16 cellular contexts compared by ENCODE assay signal in the genomic region with DNA sequence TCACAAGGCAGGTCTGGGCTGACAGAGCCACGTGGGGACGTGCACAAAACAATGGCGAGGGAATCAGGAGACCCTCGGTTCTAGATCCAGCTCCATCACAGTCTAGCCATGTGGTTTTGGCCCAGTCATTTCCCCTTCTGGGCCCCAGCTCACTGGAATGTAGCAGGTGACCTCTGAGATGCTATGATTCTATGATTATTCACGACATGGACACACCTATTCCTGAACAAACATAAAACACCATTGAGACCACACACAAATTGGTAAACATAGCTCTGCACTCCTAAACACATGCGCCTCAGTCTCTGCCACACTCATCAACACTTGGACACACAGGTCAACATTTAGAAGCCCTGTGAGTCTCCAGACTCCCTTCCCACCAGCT. TPM values are rescaled to one million over a fixed set of nuclear protein-coding genes. Genes with fewer than 3 reads are reported as not detected.
"Had no signal": no experiment of that assay in that cellular context is flagged by ENCODE, and none has a peak within 500 bp of the region (broad histone marks: within the 10 kb centered on the region; RNA-seq: fewer than 3 reads in every experiment).

No MANE protein-coding gene starts in this region.

- H3K27ac Mint-ChIP-seq: activated naive CD4-positive, alpha-beta T cell treated with anti-CD3 and anti-CD28 coated beads for 36 hours; activated T-helper 17 cell treated with anti-CD3 and anti-CD28 coated beads, Interleukin-2, amount 50 U/mL, for 72 hours; T-helper 1 cell treated with Interleukin-12 subunit alpha and Interleukin-12 subunit beta and Interleukin-4 antibody, amounts not matched to agents 30 μg/mL and 1 μg/mL, for 36 hours had no signal

- H3K36me3 ChIP-seq: uterus had no signal

- H3K4me1 ChIP-seq: parathyroid adenoma, uterus had no signal

- DNase-seq: activated CD4-positive, alpha-beta T cell treated with anti-CD3 and anti-CD28 coated beads, Interleukin-2, amount 50 U/mL, for 1 hour; activated naive CD4-positive, alpha-beta T cell treated with anti-CD3 and anti-CD28 coated beads for 36 hours; activated T-cell treated with anti-CD3 and anti-CD28 coated beads for 4 hours; body of pancreas; cerebellar nuclear complex; dermis blood vessel endothelial cell; head of caudate nucleus; small intestine; uterus had no signal

- H3K4me3 Mint-ChIP-seq: activated naive CD4-positive, alpha-beta T cell treated with anti-CD3 and anti-CD28 coated beads for 36 hours; activated T-helper 17 cell treated with anti-CD3 and anti-CD28 coated beads, Interleukin-2, amount 50 U/mL, for 72 hours; neural crest cell; T-helper 1 cell treated with Interleukin-12 subunit alpha and Interleukin-12 subunit beta and Interleukin-4 antibody, amounts not matched to agents 30 μg/mL and 1 μg/mL, for 36 hours had no signal

- H3K9ac ChIP-seq: parathyroid adenoma had no signal

- H3K4me3 ChIP-seq: body of pancreas, uterus had no signal

- H2AFZ ChIP-seq: parathyroid adenoma had no signal

- H3K79me2 ChIP-seq: parathyroid adenoma had no signal

- H3K4me1 Mint-ChIP-seq: activated T-helper 17 cell treated with anti-CD3 and anti-CD28 coated beads, Interleukin-2, amount 50 U/mL, for 72 hours had no signal

- H3K9me3 ChIP-seq: body of pancreas, uterus had no signal

- ATAC-seq: activated T-helper 17 cell treated with anti-CD3 and anti-CD28 coated beads, Interleukin-2, amount 50 U/mL, for 72 hours; body of pancreas; esophagus mucosa; left lobe of liver had no signal

- H3K27me3 ChIP-seq: body of pancreas, uterus had no signal

- H3K27ac ChIP-seq: parathyroid adenoma, uterus had no signal

- H3K9me3 Mint-ChIP-seq: activated naive CD4-positive, alpha-beta T cell treated with anti-CD3 and anti-CD28 coated beads for 36 hours; activated T-helper 17 cell treated with anti-CD3 and anti-CD28 coated beads, Interleukin-2, amount 50 U/mL, for 72 hours; neural crest cell; T-helper 1 cell treated with Interleukin-12 subunit alpha and Interleukin-12 subunit beta and Interleukin-4 antibody, amounts not matched to agents 30 μg/mL and 1 μg/mL, for 36 hours had no signal

RNA-seq across cellular contexts. Expression of a gene that starts 36.0 kb away (rescaled TPM):
- total RNA-seq: activated CD8-positive, alpha-beta memory T cell treated with anti-CD3 and anti-CD28 coated beads for 36 hours; activated naive CD4-positive, alpha-beta T cell treated with anti-CD3 and anti-CD28 coated beads for 36 hours; activated T-helper 17 cell treated with anti-CD3 and anti-CD28 coated beads, Interleukin-2, amount 50 U/mL, for 72 hours; body of pancreas; dermis blood vessel endothelial cell had no signal
